8 cellular contexts compared by ENCODE assay signal in the genomic region with DNA sequence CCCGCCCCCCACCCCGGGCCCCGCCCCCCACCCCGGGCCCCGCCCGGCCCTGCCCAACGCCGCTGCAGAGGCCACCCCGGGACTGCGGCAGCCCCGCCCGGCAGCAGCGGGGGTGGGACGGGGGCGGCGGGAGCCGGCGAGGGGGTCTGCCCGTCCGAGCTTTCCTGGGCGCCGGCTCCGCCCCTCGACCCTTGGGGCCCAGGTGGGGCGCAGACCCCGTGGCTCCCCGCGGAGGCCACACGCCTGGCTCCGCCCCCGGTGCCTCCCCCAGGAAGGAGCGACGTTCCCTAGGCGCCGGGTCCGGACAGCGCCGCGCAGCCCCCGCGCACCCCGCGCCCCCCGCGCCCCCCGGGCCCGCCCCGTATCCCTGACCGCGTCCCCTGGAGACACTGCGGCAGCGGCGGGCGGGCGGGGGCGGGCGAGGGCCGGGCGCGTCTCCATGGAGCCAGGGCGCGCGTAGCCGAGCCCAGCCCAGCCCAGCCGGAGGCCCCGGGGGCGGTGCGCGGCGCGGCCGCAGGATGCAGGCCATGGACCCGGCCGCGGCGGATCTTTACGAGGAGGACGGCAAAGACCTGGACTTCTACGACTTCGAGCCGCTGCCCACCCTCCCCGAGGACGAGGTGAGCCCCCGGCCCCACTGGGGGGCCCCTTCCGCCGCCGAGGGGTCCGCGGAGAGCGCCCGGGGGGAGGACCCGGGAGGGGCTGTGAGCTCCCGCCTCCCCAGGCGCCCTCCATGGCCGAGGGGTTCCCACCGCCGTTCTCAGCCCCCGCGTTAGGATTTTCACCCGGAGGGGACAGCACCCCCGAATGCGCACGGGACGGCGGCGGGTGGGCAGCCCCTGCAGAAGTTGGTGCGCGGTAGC. TPM values are rescaled to one million over a fixed set of nuclear protein-coding genes. Genes with fewer than 3 reads are reported as not detected.
A peak's percentile ranks its signal among the peaks of the same experiment; 100 is the strongest.
DNase-seq lines count a peak whose midpoint lies in the region; ATAC-seq and TF ChIP-seq lines count a peak whose summit lies in the region.

KNDC1 (plus strand) TSS at position 270 of the 863 bp plus-strand sequence; CDS start at position 519, 249 bp downstream.

- TF ChIP-seq CTCF in A673 (conservative IDR thresholded peaks at IDR 0.05; ENCODE audit: low read depth, low read length) (no peak), astrocyte of the cerebellum (IDR thresholded peaks at IDR 0.05; ENCODE audit: low read depth, low read length, missing control alignments) (no peak)

- H3K36me3 ChIP-seq in A673 (ENCODE audit: insufficient read depth, low read length, poor library complexity, severe bottlenecking) = no peaks in the 10 kb centered on the region

- in situ Hi-C loops in astrocyte of the cerebellum (cut with HindIII; ENCODE audit: low sequenced_read_pairs) = no loop called here

- POLR2A ChIA-PET in A673 (lab: Charles Lee; ENCODE audit: low non-redundant PET) = no interaction called here

- CTCF ChIA-PET in A673 (lab: Charles Lee) = no interaction called here

- no TSS peak for BruUV-seq in A673 (replicated peaks; lab: Mats Ljungman, UMichigan)

- peaks cover 52% of the 10 kb centered on the region for H3K27me3 ChIP-seq in A673 (replicated peaks; ENCODE audit: insufficient read depth, low read depth, low read length, poor library complexity)

- no peaks in the 10 kb centered on the region for H3K9me3 Mint-ChIP-seq in stimulated activated effector memory CD8-positive, alpha-beta T cell treated with anti-CD3 and anti-CD28 coated beads, Interleukin-12 subunit alpha, Interleukin-12 subunit beta, amount 100 ng/mL, for 72 hours

- no peak within 1 kb of the TSS for H3K27ac Mint-ChIP-seq in stimulated activated effector memory CD8-positive, alpha-beta T cell treated with anti-CD3 and anti-CD28 coated beads, Interleukin-12 subunit alpha, Interleukin-12 subunit beta, amount 100 ng/mL, for 72 hours

- H3K4me3 ChIP-seq in A673 (ENCODE audit: low read depth, low read length, poor library complexity, severe bottlenecking) (peak within 1 kb of the TSS; percentile 40), astrocyte of the cerebellum (ENCODE audit: low read depth, low read length) (peak within 1 kb of the TSS; percentile 25), iPS-18c (ENCODE audit: insufficient read depth, low read depth, low read length) (peak within 1 kb of the TSS; percentile 73)

- H3K36me3 Mint-ChIP-seq in stimulated activated effector memory CD8-positive, alpha-beta T cell treated with anti-CD3 and anti-CD28 coated beads, Interleukin-12 subunit alpha, Interleukin-12 subunit beta, amount 100 ng/mL, for 72 hours = no peaks in the 10 kb centered on the region

- H3K27ac ChIP-seq in A673 (ENCODE audit: low read depth, low read length, poor library complexity, severe bottlenecking) = no peak within 1 kb of the TSS

- no peaks in the 10 kb centered on the region for H3K4me1 Mint-ChIP-seq in stimulated activated effector memory CD8-positive, alpha-beta T cell treated with anti-CD3 and anti-CD28 coated beads, Interleukin-12 subunit alpha, Interleukin-12 subunit beta, amount 100 ng/mL, for 72 hours

- peaks cover 12% of the 10 kb centered on the region for H3K4me1 ChIP-seq in A673 (ENCODE audit: insufficient read depth, low read length, poor library complexity, severe bottlenecking)

- H3K9me3 ChIP-seq in A673 (ENCODE audit: low read depth, low read length, poor library complexity, severe bottlenecking) (no peaks in the 10 kb centered on the region), iPS-18c (ENCODE audit: control insufficient read depth, insufficient read depth, low read length) (peaks cover 2% of the 10 kb centered on the region)

- intact Hi-C loops in A673 (cut with micrococcal nuclease; ENCODE audit: unreplicated experiment) = no loop called here

- H3K4me3 Mint-ChIP-seq in stimulated activated effector memory CD8-positive, alpha-beta T cell treated with anti-CD3 and anti-CD28 coated beads, Interleukin-12 subunit alpha, Interleukin-12 subunit beta, amount 100 ng/mL, for 72 hours = peak within 1 kb of the TSS; percentile 40

- peak; percentile 66 for ATAC-seq in stimulated activated effector memory CD8-positive, alpha-beta T cell treated with anti-CD3 and anti-CD28 coated beads, Interleukin-12 subunit alpha, Interleukin-12 subunit beta, amount 100 ng/mL, for 72 hours

- DNase-seq in A673 (ENCODE audit: low spot score) (no peak), H4 (ENCODE audit: low spot score) (peak; percentile 20), astrocyte of the cerebellum (ENCODE audit: low read depth) (no peak), SKM-1 treated with dmso at 0.1 percent for 144 hours (lab: John Stamatoyannopoulos, UW; ENCODE audit: unreplicated experiment) (no peak), HPDE6-E6E7 (ENCODE audit: extremely low spot score) (no peak)
- no peak for DNase-seq in stimulated activated effector memory CD8-positive, alpha-beta T cell treated with anti-CD3 and anti-CD28 coated beads, Interleukin-12 subunit alpha, Interleukin-12 subunit beta, amount 100 ng/mL, for 72 hours (ENCODE audit: low spot score in 2 of 2)
- no peak for DNase-seq in stimulated activated CD4-positive, alpha-beta T cell treated with anti-CD3 and anti-CD28 coated beads, Interleukin-15, amount 100 ng/mL, for 24 hours

RNA-seq across cellular contexts. Expression of gene KNDC1, which starts in this region (rescaled TPM):
- total RNA-seq in A673 (2021) = not detected in 2 replicates
- total RNA-seq in H4 (2014; rRNA removed; shearing (Covaris generic)) = 0.39 and 1.6 TPM in 2 replicates
